ENCODE assay signal across 1 cellular context in the genomic region with DNA sequence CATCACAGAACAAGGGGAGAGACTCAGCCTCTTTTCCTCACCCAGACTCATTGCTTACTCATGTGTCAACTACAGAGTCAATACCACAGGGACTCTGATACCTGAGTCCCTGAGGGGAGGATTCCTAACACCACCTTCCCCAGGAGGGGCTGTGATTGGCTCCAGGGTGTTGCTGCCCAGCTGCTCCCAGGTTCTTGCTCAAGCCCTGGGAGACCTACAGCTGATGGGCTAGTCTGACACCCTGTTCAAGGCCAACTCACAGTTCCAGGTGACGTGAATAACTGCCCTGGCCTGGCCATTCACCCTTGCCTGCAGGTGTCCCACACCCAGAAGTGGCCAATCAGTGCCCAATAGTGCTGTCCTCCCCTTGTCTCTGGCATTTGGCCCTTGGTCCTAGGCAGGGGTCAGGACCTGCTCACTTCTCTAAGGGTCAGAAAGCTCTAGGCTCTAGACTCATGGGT.
TF ChIP-seq lines count a peak whose summit lies in the region.

No MANE protein-coding gene starts in this region.

TF ChIP-seq in HepG2, 621 proteins besides CTCF, POLR2A, EP300 and RAD21 (continues in another document):
- TF ChIP-seq, protein P1, sequence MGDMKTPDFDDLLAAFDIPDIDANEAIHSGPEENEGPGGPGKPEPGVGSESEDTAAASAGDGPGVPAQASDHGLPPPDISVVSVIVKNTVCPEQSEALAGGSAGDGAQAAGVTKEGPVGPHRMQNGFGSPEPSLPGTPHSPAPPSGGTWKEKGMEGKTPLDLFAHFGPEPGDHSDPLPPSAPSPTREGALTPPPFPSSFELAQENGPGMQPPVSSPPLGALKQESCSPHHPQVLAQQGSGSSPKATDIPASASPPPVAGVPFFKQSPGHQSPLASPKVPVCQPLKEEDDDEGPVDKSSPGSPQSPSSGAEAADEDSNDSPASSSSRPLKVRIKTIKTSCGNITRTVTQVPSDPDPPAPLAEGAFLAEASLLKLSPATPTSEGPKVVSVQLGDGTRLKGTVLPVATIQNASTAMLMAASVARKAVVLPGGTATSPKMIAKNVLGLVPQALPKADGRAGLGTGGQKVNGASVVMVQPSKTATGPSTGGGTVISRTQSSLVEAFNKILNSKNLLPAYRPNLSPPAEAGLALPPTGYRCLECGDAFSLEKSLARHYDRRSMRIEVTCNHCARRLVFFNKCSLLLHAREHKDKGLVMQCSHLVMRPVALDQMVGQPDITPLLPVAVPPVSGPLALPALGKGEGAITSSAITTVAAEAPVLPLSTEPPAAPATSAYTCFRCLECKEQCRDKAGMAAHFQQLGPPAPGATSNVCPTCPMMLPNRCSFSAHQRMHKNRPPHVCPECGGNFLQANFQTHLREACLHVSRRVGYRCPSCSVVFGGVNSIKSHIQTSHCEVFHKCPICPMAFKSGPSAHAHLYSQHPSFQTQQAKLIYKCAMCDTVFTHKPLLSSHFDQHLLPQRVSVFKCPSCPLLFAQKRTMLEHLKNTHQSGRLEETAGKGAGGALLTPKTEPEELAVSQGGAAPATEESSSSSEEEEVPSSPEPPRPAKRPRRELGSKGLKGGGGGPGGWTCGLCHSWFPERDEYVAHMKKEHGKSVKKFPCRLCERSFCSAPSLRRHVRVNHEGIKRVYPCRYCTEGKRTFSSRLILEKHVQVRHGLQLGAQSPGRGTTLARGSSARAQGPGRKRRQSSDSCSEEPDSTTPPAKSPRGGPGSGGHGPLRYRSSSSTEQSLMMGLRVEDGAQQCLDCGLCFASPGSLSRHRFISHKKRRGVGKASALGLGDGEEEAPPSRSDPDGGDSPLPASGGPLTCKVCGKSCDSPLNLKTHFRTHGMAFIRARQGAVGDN (CRISPR knock-in tag; IDR thresholded peaks at IDR 0.05), result peak; percentile 50
- TF ChIP-seq MED1 (CRISPR knock-in tag; IDR thresholded peaks at IDR 0.05), result peak; percentile 10; the same call in 1 of the 2 replicates
- no peak for TF ChIP-seq ZNF430 (CRISPR knock-in tag; IDR thresholded peaks at IDR 0.05)
- no peak for TF ChIP-seq FOSL2 (CRISPR knock-in tag; IDR thresholded peaks at IDR 0.05)
- TF ChIP-seq, protein P2, sequence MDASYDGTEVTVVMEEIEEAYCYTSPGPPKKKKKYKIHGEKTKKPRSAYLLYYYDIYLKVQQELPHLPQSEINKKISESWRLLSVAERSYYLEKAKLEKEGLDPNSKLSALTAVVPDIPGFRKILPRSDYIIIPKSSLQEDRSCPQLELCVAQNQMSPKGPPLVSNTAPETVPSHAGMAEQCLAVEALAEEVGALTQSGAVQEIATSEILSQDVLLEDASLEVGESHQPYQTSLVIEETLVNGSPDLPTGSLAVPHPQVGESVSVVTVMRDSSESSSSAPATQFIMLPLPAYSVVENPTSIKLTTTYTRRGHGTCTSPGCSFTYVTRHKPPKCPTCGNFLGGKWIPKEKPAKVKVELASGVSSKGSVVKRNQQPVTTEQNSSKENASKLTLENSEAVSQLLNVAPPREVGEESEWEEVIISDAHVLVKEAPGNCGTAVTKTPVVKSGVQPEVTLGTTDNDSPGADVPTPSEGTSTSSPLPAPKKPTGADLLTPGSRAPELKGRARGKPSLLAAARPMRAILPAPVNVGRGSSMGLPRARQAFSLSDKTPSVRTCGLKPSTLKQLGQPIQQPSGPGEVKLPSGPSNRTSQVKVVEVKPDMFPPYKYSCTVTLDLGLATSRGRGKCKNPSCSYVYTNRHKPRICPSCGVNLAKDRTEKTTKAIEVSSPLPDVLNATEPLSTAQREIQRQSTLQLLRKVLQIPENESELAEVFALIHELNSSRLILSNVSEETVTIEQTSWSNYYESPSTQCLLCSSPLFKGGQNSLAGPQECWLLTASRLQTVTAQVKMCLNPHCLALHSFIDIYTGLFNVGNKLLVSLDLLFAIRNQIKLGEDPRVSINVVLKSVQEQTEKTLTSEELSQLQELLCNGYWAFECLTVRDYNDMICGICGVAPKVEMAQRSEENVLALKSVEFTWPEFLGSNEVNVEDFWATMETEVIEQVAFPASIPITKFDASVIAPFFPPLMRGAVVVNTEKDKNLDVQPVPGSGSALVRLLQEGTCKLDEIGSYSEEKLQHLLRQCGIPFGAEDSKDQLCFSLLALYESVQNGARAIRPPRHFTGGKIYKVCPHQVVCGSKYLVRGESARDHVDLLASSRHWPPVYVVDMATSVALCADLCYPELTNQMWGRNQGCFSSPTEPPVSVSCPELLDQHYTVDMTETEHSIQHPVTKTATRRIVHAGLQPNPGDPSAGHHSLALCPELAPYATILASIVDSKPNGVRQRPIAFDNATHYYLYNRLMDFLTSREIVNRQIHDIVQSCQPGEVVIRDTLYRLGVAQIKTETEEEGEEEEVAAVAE (CRISPR knock-in tag; IDR thresholded peaks at IDR 0.05; ENCODE audit: borderline replicate concordance), result no peak
- peak; percentile 35; the same call in 1 of the 2 replicates for TF ChIP-seq FOXK2 (IDR thresholded peaks at IDR 0.05)
- TF ChIP-seq FOXO1 (CRISPR knock-in tag; IDR thresholded peaks at IDR 0.05), result 0 out of 2 replicates have a peak, but pooled peaks have one; percentile 18
- no peak for TF ChIP-seq MED8 (CRISPR knock-in tag; IDR thresholded peaks at IDR 0.05; ENCODE audit: insufficient replicate concordance)
- TF ChIP-seq RFXAP (CRISPR knock-in tag; IDR thresholded peaks at IDR 0.05; ENCODE audit: borderline replicate concordance), result peak; percentile 97
- TF ChIP-seq TFAP4 (IDR thresholded peaks at IDR 0.05; ENCODE audit: borderline replicate concordance, low read depth), result peak; percentile 95
- TF ChIP-seq CREB3 (CRISPR knock-in tag; IDR thresholded peaks at IDR 0.05), result no peak
- peak; percentile 28; the same call in 1 of the 3 replicates for TF ChIP-seq MXI1 (IDR thresholded peaks at IDR 0.05; ENCODE audit: borderline replicate concordance, low read depth, low read length)
- TF ChIP-seq SOX5 (CRISPR knock-in tag; IDR thresholded peaks at IDR 0.05; ENCODE audit: borderline replicate concordance), result 0 out of 2 replicates have a peak, but pooled peaks have one; percentile 9
- no peak for TF ChIP-seq U2AF1 (optimal IDR thresholded peaks at IDR 0.05; ENCODE audit: low read depth, low read length)
- no peak for TF ChIP-seq JUN (CRISPR knock-in tag; IDR thresholded peaks at IDR 0.05)
- TF ChIP-seq, protein P3, sequence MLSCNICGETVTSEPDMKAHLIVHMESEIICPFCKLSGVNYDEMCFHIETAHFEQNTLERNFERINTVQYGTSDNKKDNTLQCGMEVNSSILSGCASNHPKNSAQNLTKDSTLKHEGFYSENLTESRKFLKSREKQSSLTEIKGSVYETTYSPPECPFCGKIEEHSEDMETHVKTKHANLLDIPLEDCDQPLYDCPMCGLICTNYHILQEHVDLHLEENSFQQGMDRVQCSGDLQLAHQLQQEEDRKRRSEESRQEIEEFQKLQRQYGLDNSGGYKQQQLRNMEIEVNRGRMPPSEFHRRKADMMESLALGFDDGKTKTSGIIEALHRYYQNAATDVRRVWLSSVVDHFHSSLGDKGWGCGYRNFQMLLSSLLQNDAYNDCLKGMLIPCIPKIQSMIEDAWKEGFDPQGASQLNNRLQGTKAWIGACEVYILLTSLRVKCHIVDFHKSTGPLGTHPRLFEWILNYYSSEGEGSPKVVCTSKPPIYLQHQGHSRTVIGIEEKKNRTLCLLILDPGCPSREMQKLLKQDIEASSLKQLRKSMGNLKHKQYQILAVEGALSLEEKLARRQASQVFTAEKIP (CRISPR knock-in tag; IDR thresholded peaks at IDR 0.05; ENCODE audit: borderline replicate concordance), result no peak
- 0 out of 2 replicates have a peak, but pooled peaks have one; percentile 58 for TF ChIP-seq SIX4 (CRISPR knock-in tag; IDR thresholded peaks at IDR 0.05)
- TF ChIP-seq ZC3H4 (CRISPR knock-in tag; IDR thresholded peaks at IDR 0.05; ENCODE audit: borderline replicate concordance), result no peak
- TF ChIP-seq TBX2 (CRISPR knock-in tag; IDR thresholded peaks at IDR 0.05; ENCODE audit: borderline replicate concordance), result peak; percentile 82
- TF ChIP-seq SKI (IDR thresholded peaks at IDR 0.05; ENCODE audit: partially characterized antibody), result peak; percentile 71
- TF ChIP-seq, protein P4, sequence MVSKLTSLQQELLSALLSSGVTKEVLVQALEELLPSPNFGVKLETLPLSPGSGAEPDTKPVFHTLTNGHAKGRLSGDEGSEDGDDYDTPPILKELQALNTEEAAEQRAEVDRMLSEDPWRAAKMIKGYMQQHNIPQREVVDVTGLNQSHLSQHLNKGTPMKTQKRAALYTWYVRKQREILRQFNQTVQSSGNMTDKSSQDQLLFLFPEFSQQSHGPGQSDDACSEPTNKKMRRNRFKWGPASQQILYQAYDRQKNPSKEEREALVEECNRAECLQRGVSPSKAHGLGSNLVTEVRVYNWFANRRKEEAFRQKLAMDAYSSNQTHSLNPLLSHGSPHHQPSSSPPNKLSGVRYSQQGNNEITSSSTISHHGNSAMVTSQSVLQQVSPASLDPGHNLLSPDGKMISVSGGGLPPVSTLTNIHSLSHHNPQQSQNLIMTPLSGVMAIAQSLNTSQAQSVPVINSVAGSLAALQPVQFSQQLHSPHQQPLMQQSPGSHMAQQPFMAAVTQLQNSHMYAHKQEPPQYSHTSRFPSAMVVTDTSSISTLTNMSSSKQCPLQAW (CRISPR knock-in tag; IDR thresholded peaks at IDR 0.05), result peak; percentile 51; the same call in 1 of the 2 replicates
- TF ChIP-seq PBX2 (CRISPR knock-in tag; IDR thresholded peaks at IDR 0.05), result 0 out of 2 replicates have a peak, but pooled peaks have one; percentile 26
- no peak for TF ChIP-seq DR1 (CRISPR knock-in tag; IDR thresholded peaks at IDR 0.05)
- TF ChIP-seq ZNF205 (CRISPR knock-in tag; IDR thresholded peaks at IDR 0.05), result no peak
- no peak for TF ChIP-seq YY1 (IDR thresholded peaks at IDR 0.05; ENCODE audit: insufficient read depth, insufficient replicate concordance, low read depth, low read length)
- TF ChIP-seq SMAD9 (CRISPR knock-in tag; IDR thresholded peaks at IDR 0.05), result no peak
- no peak for TF ChIP-seq ZNF326 (CRISPR knock-in tag; IDR thresholded peaks at IDR 0.05; ENCODE audit: borderline replicate concordance)
- peak; percentile 42; the same call in 1 of the 2 replicates for TF ChIP-seq ARID4A (CRISPR knock-in tag; IDR thresholded peaks at IDR 0.05; ENCODE audit: borderline replicate concordance)
- no peak for TF ChIP-seq IKZF5 (CRISPR knock-in tag; IDR thresholded peaks at IDR 0.05)
